ENCODE assay signal across 18 cellular contexts in genomic region chr15:29872716-29873115, GRCh38. TPM values are rescaled to one million over a fixed set of nuclear protein-coding genes. Genes with fewer than 3 reads are reported as not detected.
DNase-seq lines count a peak whose midpoint lies in the region; ATAC-seq and TF ChIP-seq lines count a peak whose summit lies in the region.
"Had no signal": no experiment of that assay in that cellular context is flagged by ENCODE, and none has a peak within 500 bp of the region (broad histone marks: within the 10 kb centered on the region; RNA-seq: fewer than 3 reads in every experiment).

No MANE protein-coding gene starts in this region.

- H3K9me3 ChIP-seq in lower lobe of right lung (no peaks in the 10 kb centered on the region), tibial artery (no peaks in the 10 kb centered on the region)

- H3K4me1 Mint-ChIP-seq in GM23338: peaks cover 9% of the 10 kb centered on the region

- no peaks in the 10 kb centered on the region for H3K79me2 ChIP-seq in GM23338 (replicated peaks; ENCODE audit: insufficient read depth)

- no peak for TF ChIP-seq CTCF in GM23338 (conservative IDR thresholded peaks at IDR 0.05; ENCODE audit: low read depth in 2 of 2)
- TF ChIP-seq CTCF in lower lobe of right lung (IDR thresholded peaks at IDR 0.05): no peak
- TF ChIP-seq CTCF in tibial artery (IDR thresholded peaks at IDR 0.05): no peak
- no peak for TF ChIP-seq CTCF in GM20000 (IDR thresholded peaks at IDR 0.05; ENCODE audit: extremely low read depth, missing control alignments)

- no peak for DNase-seq in GM23338 (ENCODE audit: low spot score)
- no peak for DNase-seq in lower lobe of right lung
- no peak for DNase-seq in tibial artery
- no peak for DNase-seq in medulla oblongata (ENCODE audit: extremely low spot score)
- no peak for DNase-seq in GM20000 (ENCODE audit: low spot score)
- no peak for DNase-seq in occipital lobe (lab: John Stamatoyannopoulos, UW)
- DNase-seq: ACHN, DND-41, H7, HFFc6, KBM-7, NCI-H1105, NCI-H1694, NCI-H510A treated with DMSO at 0.1 percent for 48 hours, NCI-H774, SHP77 had no signal

- H3F3A ChIP-seq in GM23338 (replicated peaks; ENCODE audit: low read depth): no peaks in the 10 kb centered on the region

- no peak overlapping the region for H3K27ac Mint-ChIP-seq in GM23338
- H3K27ac Mint-ChIP-seq: HFFc6 had no signal

- H3K4me2 ChIP-seq in GM23338: no peak overlapping the region

- no peaks in the 10 kb centered on the region for H3K9me3 Mint-ChIP-seq in GM23338
- H3K9me3 Mint-ChIP-seq: HFFc6 had no signal

- intact Hi-C loops in lower lobe of right lung (cut with DNase I) (no loop called here), tibial artery (cut with DNase I; ENCODE audit: low total_unique reads) (loop anchor here (5.0 kb wide), 1 partner anchor 50 kb away; the partner anchor contains the start of gene TJP1)

- H3K4me3 ChIP-seq in GM23338: no peak overlapping the region
- no peak overlapping the region for H3K4me3 ChIP-seq in lower lobe of right lung
- H3K4me3 ChIP-seq in tibial artery: no peak overlapping the region

- H4K20me1 ChIP-seq in GM23338 (replicated peaks; ENCODE audit: insufficient read depth): no peaks in the 10 kb centered on the region

- peaks cover 8% of the 10 kb centered on the region; the same call in 1 of the 2 replicates for H3K4me1 ChIP-seq in GM23338 (ENCODE audit: insufficient read depth)
- peaks cover 10% of the 10 kb centered on the region for H3K4me1 ChIP-seq in lower lobe of right lung
- H3K4me1 ChIP-seq in tibial artery: peaks cover 0 to 66% (median 24%) of the 10 kb centered on the region in 4 donors

- H3K9me2 ChIP-seq in GM23338 (ENCODE audit: insufficient read depth): no peaks in the 10 kb centered on the region

- ATAC-seq in GM23338: peak; percentile 45
- peak; percentile 19 to 39 for ATAC-seq in lower lobe of right lung

- H3K4me3 Mint-ChIP-seq in GM23338: no peak overlapping the region
- H3K4me3 Mint-ChIP-seq: HFFc6 had no signal

- H3K27me3 ChIP-seq in GM23338 (ENCODE audit: insufficient read depth) (no peaks in the 10 kb centered on the region), lower lobe of right lung (ENCODE audit: low read depth) (no peaks in the 10 kb centered on the region), tibial artery (no peaks in the 10 kb centered on the region)

- peaks cover 3% of the 10 kb centered on the region for H3K27me3 Mint-ChIP-seq in GM23338 (ENCODE audit: insufficient read depth, low read depth, poor library complexity)

- H2AFZ ChIP-seq in GM23338: peak overlapping the region; percentile 70; the same call in 1 of the 2 replicates

- H3K36me3 ChIP-seq in GM23338 (ENCODE audit: insufficient read depth): no peaks in the 10 kb centered on the region
- H3K36me3 ChIP-seq in lower lobe of right lung: no peaks in the 10 kb centered on the region
- no peaks in the 10 kb centered on the region for H3K36me3 ChIP-seq in tibial artery

- no peak overlapping the region for H3K27ac ChIP-seq in GM23338 (ENCODE audit: low read depth)
- H3K27ac ChIP-seq in angular gyrus (ENCODE audit: low read depth, low read length): peak overlapping the region; percentile 62
- no peak overlapping the region for H3K27ac ChIP-seq in lower lobe of right lung
- peak overlapping the region; percentile 88 to 89 for H3K27ac ChIP-seq in tibial artery
- H3K27ac ChIP-seq: C4-2B had no signal

- H3K36me3 Mint-ChIP-seq in GM23338 (ENCODE audit: low read depth): no peaks in the 10 kb centered on the region

TF ChIP-seq in GM23338, 12 proteins besides CTCF, POLR2A, EP300 and RAD21 (continues in another document):
- TF ChIP-seq STAT1 (IDR thresholded peaks at IDR 0.05; ENCODE audit: unreplicated experiment) (no peak), ZNF331 (CRISPR knock-in tag; IDR thresholded peaks at IDR 0.05; ENCODE audit: low read depth) (no peak), JUNB (IDR thresholded peaks at IDR 0.05; ENCODE audit: unreplicated experiment) (no peak), EZH2 (IDR thresholded peaks at IDR 0.05; ENCODE audit: low read depth, unreplicated experiment) (no peak), REST (IDR thresholded peaks at IDR 0.05; ENCODE audit: unreplicated experiment) (no peak), EZH2phosphoT487 (IDR thresholded peaks at IDR 0.05; ENCODE audit: unreplicated experiment) (no peak), ZNF114 (CRISPR knock-in tag; IDR thresholded peaks at IDR 0.05) (no peak), CREB1 (CRISPR knock-in tag; IDR thresholded peaks at IDR 0.05; ENCODE audit: low read depth) (no peak), NANOG (IDR thresholded peaks at IDR 0.05; ENCODE audit: borderline replicate concordance) (no peak), POLR2AphosphoS5 (IDR thresholded peaks at IDR 0.05; ENCODE audit: low read depth) (no peak)

RNA-seq across cellular contexts. Expression of gene TJP1, which starts 50.4 kb away (rescaled TPM):
- 108 and 116 TPM in 2 replicates for total RNA-seq in GM23338 (2014; rRNA removed; shearing (Covaris generic))
- 69.8 and 76.2 TPM in 2 replicates for polyA plus RNA-seq in GM23338 (2016; fragmentation: Nextera tagmentation; extraction: Ambion mirVana)
- total RNA-seq in lower lobe of right lung (115 TPM), occipital lobe (48.7 TPM)

Comparison
In these comparisons a context has a peak if more than half of its experiments do, and no peak if none do; other contexts are left out.
1. H3K27ac ChIP-seq: peak in angular gyrus (single experiment) and tibial artery (2 of 2); none in GM23338 (single experiment) and lower lobe of right lung (single experiment).